In genomic region chr10:95440756-95441546, GRCh38 we compare ENCODE assay signal across 9 cellular contexts.
DNase-seq lines count a peak whose midpoint lies in the region; ATAC-seq and TF ChIP-seq lines count a peak whose summit lies in the region.
"Had no signal": no experiment of that assay in that cellular context is flagged by ENCODE, and none has a peak within 500 bp of the region (broad histone marks: within the 10 kb centered on the region; RNA-seq: fewer than 3 reads in every experiment).

No MANE protein-coding gene starts in this region.

- no peaks in the 10 kb centered on the region for H3K36me3 ChIP-seq in uterus
- H3K36me3 ChIP-seq in GM23248 (ENCODE audit: low read depth): no peaks in the 10 kb centered on the region

- no peak overlapping the region for H3K9ac ChIP-seq in GM23248

- H3K27ac ChIP-seq in uterus (peak overlapping the region; percentile 59 to 93), GM23248 (no peak overlapping the region)

- CTCF ChIA-PET in activated CD8-positive, alpha-beta T cell treated with anti-CD3 and anti-CD28 coated beads, Interleukin-2, amount 10 ng/mL, durations not matched to agents 7 days and 5 days (lab: Charles Lee): interaction anchor here (0.7 to 10.7 kb wide), 2 partner anchors 10 to 66 kb away, joined by 3 to 88 read pairs; no protein-coding TSS in a partner anchor

- peaks cover 8% of the 10 kb centered on the region for H3F3A ChIP-seq in GM23248 (ENCODE audit: insufficient read depth)

- no peaks in the 10 kb centered on the region for H3K9me2 ChIP-seq in GM23248 (ENCODE audit: insufficient read depth)

- no peak overlapping the region for H3K27ac Mint-ChIP-seq in activated T-cell treated with anti-CD3 and anti-CD28 coated beads, Interleukin-2, amount 50 U/mL, for 72 hours
- H3K27ac Mint-ChIP-seq in activated CD8-positive, alpha-beta T cell treated with anti-CD3 and anti-CD28 coated beads, Interleukin-2, amount 10 ng/mL, durations not matched to agents 7 days and 5 days: no peak overlapping the region
- H3K27ac Mint-ChIP-seq: B cell had no signal

- no peaks in the 10 kb centered on the region for H3K9me3 Mint-ChIP-seq in activated T-cell treated with anti-CD3 and anti-CD28 coated beads, Interleukin-2, amount 50 U/mL, for 72 hours
- H3K9me3 Mint-ChIP-seq in activated CD8-positive, alpha-beta T cell treated with anti-CD3 and anti-CD28 coated beads, Interleukin-2, amount 10 ng/mL, durations not matched to agents 7 days and 5 days (ENCODE audit: insufficient read depth): no peaks in the 10 kb centered on the region

- peak; percentile 43 to 71 for ATAC-seq in activated T-cell treated with anti-CD3 and anti-CD28 coated beads, Interleukin-2, amount 50 U/mL, for 72 hours (replicated peaks in 1 of 2)
- ATAC-seq in HG03025 (IDR thresholded peaks at IDR 0.05; ENCODE audit: low FRiP score, unreplicated experiment): peak; percentile 75
- ATAC-seq in activated CD8-positive, alpha-beta T cell treated with anti-CD3 and anti-CD28 coated beads, Interleukin-2, amount 10 ng/mL, durations not matched to agents 7 days and 5 days: peak; percentile 56

- no peak overlapping the region for H3K4me3 Mint-ChIP-seq in activated T-cell treated with anti-CD3 and anti-CD28 coated beads, Interleukin-2, amount 50 U/mL, for 72 hours
- no peak overlapping the region for H3K4me3 Mint-ChIP-seq in activated CD8-positive, alpha-beta T cell treated with anti-CD3 and anti-CD28 coated beads, Interleukin-2, amount 10 ng/mL, durations not matched to agents 7 days and 5 days
- H3K4me3 Mint-ChIP-seq: B cell had no signal

- H3K4me1 Mint-ChIP-seq in activated T-cell treated with anti-CD3 and anti-CD28 coated beads, Interleukin-2, amount 50 U/mL, for 72 hours (ENCODE audit: low read depth): peaks cover 7% of the 10 kb centered on the region
- peaks cover 13% of the 10 kb centered on the region for H3K4me1 Mint-ChIP-seq in activated CD8-positive, alpha-beta T cell treated with anti-CD3 and anti-CD28 coated beads, Interleukin-2, amount 10 ng/mL, durations not matched to agents 7 days and 5 days (ENCODE audit: low read depth)
- H3K4me1 Mint-ChIP-seq: B cell had no signal

- H3K4me3 ChIP-seq in uterus (no peak overlapping the region), lower leg skin (ENCODE audit: low read depth, poor library complexity, severe bottlenecking) (no peak overlapping the region), GM23248 (no peak overlapping the region)

- H3K27me3 ChIP-seq in uterus: no peaks in the 10 kb centered on the region
- no peaks in the 10 kb centered on the region for H3K27me3 ChIP-seq in GM23248 (replicated peaks; ENCODE audit: insufficient read depth)

- peak; percentile 6 to 21 for DNase-seq in activated T-cell treated with anti-CD3 and anti-CD28 coated beads, Interleukin-2, amount 50 U/mL, for 72 hours
- no peak for DNase-seq in activated T-cell treated with anti-CD3 and anti-CD28 coated beads, Interleukin-2, amount 50 U/mL, for 48 hours
- peak; percentile 49 for DNase-seq in activated CD8-positive, alpha-beta T cell treated with anti-CD3 and anti-CD28 coated beads, Interleukin-2, amount 10 ng/mL, durations not matched to agents 7 days and 5 days
- DNase-seq in uterus (no peak), lower leg skin (ENCODE audit: low spot score in 2 of 2) (no peak), GM23248 (no peak)
- no peak for DNase-seq in stimulated activated naive CD4-positive, alpha-beta T cell treated with Interleukin-2 at 50 U/mL for 16 hours (lab: John Stamatoyannopoulos, UW)

- WGBS in lower leg skin, 2 donors: 78 to 81% methylated on average over 7 of the region's 7 CpGs
- 82 to 87% methylated on average over 7 of the region's 7 CpGs for WGBS in GM23248 (ENCODE audit: low coverage in 1 of 2, low lambda C conversion rate in 2 of 2, missing lambda C conversion rate in 2 of 2), 2 experiments

- no peaks in the 10 kb centered on the region for H3K36me3 Mint-ChIP-seq in activated T-cell treated with anti-CD3 and anti-CD28 coated beads, Interleukin-2, amount 50 U/mL, for 72 hours (ENCODE audit: insufficient read depth in 2 of 2)
- H3K36me3 Mint-ChIP-seq in activated CD8-positive, alpha-beta T cell treated with anti-CD3 and anti-CD28 coated beads, Interleukin-2, amount 10 ng/mL, durations not matched to agents 7 days and 5 days (ENCODE audit: low read depth): no peaks in the 10 kb centered on the region

- no peak overlapping the region for H3K4me2 ChIP-seq in GM23248 (ENCODE audit: unreplicated experiment)

- no peaks in the 10 kb centered on the region for H3K79me2 ChIP-seq in GM23248 (ENCODE audit: insufficient read depth)

- intact Hi-C loops in uterus (cut with DNase I; ENCODE audit: low total_unique reads): no loop called here
- intact Hi-C loops in lower leg skin (cut with DNase I; ENCODE audit: low total_unique reads): no loop called here

- in situ Hi-C loops in GM23248 (cut with MboI): no loop called here

- H2AFZ ChIP-seq in GM23248: no peak overlapping the region

- peaks cover 13% of the 10 kb centered on the region for H3K27me3 Mint-ChIP-seq in activated T-cell treated with anti-CD3 and anti-CD28 coated beads, Interleukin-2, amount 50 U/mL, for 72 hours (ENCODE audit: low read depth)
- H3K27me3 Mint-ChIP-seq in activated CD8-positive, alpha-beta T cell treated with anti-CD3 and anti-CD28 coated beads, Interleukin-2, amount 10 ng/mL, durations not matched to agents 7 days and 5 days (ENCODE audit: low read depth): peaks cover 41% of the 10 kb centered on the region

- TF ChIP-seq CTCF in uterus (IDR thresholded peaks at IDR 0.05) (no peak), lower leg skin (IDR thresholded peaks at IDR 0.05) (no peak)

- H3K9me3 ChIP-seq in uterus (no peaks in the 10 kb centered on the region), GM23248 (ENCODE audit: low read depth) (no peaks in the 10 kb centered on the region)

- peaks cover 5 to 9% of the 10 kb centered on the region in 2 donors for H3K4me1 ChIP-seq in uterus
- peaks cover 13% of the 10 kb centered on the region for H3K4me1 ChIP-seq in GM23248 (ENCODE audit: insufficient read depth)

- no peaks in the 10 kb centered on the region for H4K20me1 ChIP-seq in GM23248 (ENCODE audit: insufficient read depth)

- POLR2A ChIA-PET in activated CD8-positive, alpha-beta T cell treated with anti-CD3 and anti-CD28 coated beads, Interleukin-2, amount 10 ng/mL, durations not matched to agents 7 days and 5 days (lab: Charles Lee): interaction anchor here (0.6 kb wide), 1 partner anchor 665 kb away, joined by 3 read pairs; no protein-coding TSS in a partner anchor

- TF ChIP-seq POLR2A in uterus (IDR thresholded peaks at IDR 0.05) (no peak), lower leg skin (IDR thresholded peaks at IDR 0.05) (no peak)

Comparison
In these comparisons a context has a peak if more than half of its experiments do, and no peak if none do; other contexts are left out.
1. DNase-seq: peak in activated T-cell treated with anti-CD3 and anti-CD28 coated beads, Interleukin-2, amount 50 U/mL, for 72 hours (2 of 2) and activated CD8-positive, alpha-beta T cell treated with anti-CD3 and anti-CD28 coated beads, Interleukin-2, amount 10 ng/mL, durations not matched to agents 7 days and 5 days (single experiment); none in activated T-cell treated with anti-CD3 and anti-CD28 coated beads, Interleukin-2, amount 50 U/mL, for 48 hours (0 of 2), uterus (0 of 2), lower leg skin (0 of 2), stimulated activated naive CD4-positive, alpha-beta T cell treated with Interleukin-2 at 50 U/mL for 16 hours (single experiment) and GM23248 (single experiment).
2. Peak in every context shown above with its lines, with median percentiles within 50 percentile points of each other: ATAC-seq.